In genomic region chr20:33828912-33829560, GRCh38 we compare ENCODE assay signal across 13 cellular contexts. TPM values are rescaled to one million over a fixed set of nuclear protein-coding genes. Genes with fewer than 3 reads are reported as not detected.
DNase-seq lines count a peak whose midpoint lies in the region; ATAC-seq and TF ChIP-seq lines count a peak whose summit lies in the region.
"Had no signal": no experiment of that assay in that cellular context is flagged by ENCODE, and none has a peak within 500 bp of the region (broad histone marks: within the 10 kb centered on the region; RNA-seq: fewer than 3 reads in every experiment).

No MANE protein-coding gene starts in this region.

- TF ChIP-seq CTCF in CD4-positive, alpha-beta T cell (IDR thresholded peaks at IDR 0.05) = no peak
- TF ChIP-seq CTCF in gastrocnemius medialis (IDR thresholded peaks at IDR 0.05 in 4 of 5, conservative IDR thresholded peaks at IDR 0.05 in 1 of 5) = no peak
- TF ChIP-seq CTCF in GM20000 (IDR thresholded peaks at IDR 0.05; ENCODE audit: extremely low read depth, missing control alignments) = no peak

- peaks cover 75% of the 10 kb centered on the region for H3K4me1 Mint-ChIP-seq in CD4-positive, alpha-beta T cell (ENCODE audit: low read depth)

- POLR2A ChIA-PET in CD4-positive, alpha-beta T cell (lab: Charles Lee) = interaction anchor here (1.2 kb wide), 1 partner anchor 16 kb away, joined by 3 read pairs; no protein-coding TSS in a partner anchor

- no peak overlapping the region for H3K27ac ChIP-seq in CD4-positive, alpha-beta T cell (ENCODE audit: low read depth, low read length)
- H3K27ac ChIP-seq in SJCRH30 = peak overlapping the region; percentile 53
- peak overlapping the region; percentile 68 to 83 (median 71) for H3K27ac ChIP-seq in gastrocnemius medialis

- H3K36me3 ChIP-seq in SJCRH30 (peaks cover 3% of the 10 kb centered on the region), gastrocnemius medialis (no peaks in the 10 kb centered on the region)

- no peak for TF ChIP-seq POLR2A in gastrocnemius medialis (IDR thresholded peaks at IDR 0.05)

- CTCF ChIA-PET in CD4-positive, alpha-beta T cell (lab: Charles Lee) = no interaction called here

- no peaks in the 10 kb centered on the region for H3K27me3 Mint-ChIP-seq in CD4-positive, alpha-beta T cell
- H3K27me3 Mint-ChIP-seq: CD4-positive, CD25-positive, alpha-beta regulatory T cell had no signal

- DNase-seq in CD4-positive, alpha-beta T cell = no peak
- DNase-seq in SJCRH30 (peak in 1 of 2 experiments; percentile 29), left ventricle myocardium superior (no peak), gastrocnemius medialis (no peak), islet precursor cell (no peak), GM20000 (ENCODE audit: low spot score) (no peak)
- DNase-seq: activated T-cell treated with anti-CD3 and anti-CD28 coated beads, Interleukin-2, amount 50 U/mL, for 4 hours; CD4-positive, CD25-positive, alpha-beta regulatory T cell; foreskin melanocyte; NCI-H2107; stimulated activated CD4-positive, alpha-beta T cell treated with anti-CD3 and anti-CD28 coated beads, Interleukin-12 subunit alpha, Interleukin-12 subunit beta, amount 100 ng/mL, for 4 hours had no signal

- H3K4me1 ChIP-seq in SJCRH30 (peaks cover 38% of the 10 kb centered on the region), gastrocnemius medialis (peaks cover 94 to 99% of the 10 kb centered on the region in 2 donors)

- H3K27me3 ChIP-seq in CD4-positive, alpha-beta T cell (ENCODE audit: control insufficient read depth, insufficient read depth, low read length) = no peaks in the 10 kb centered on the region
- no peaks in the 10 kb centered on the region for H3K27me3 ChIP-seq in SJCRH30
- H3K27me3 ChIP-seq in gastrocnemius medialis = no peaks in the 10 kb centered on the region

- H3K4me3 ChIP-seq in SJCRH30 (no peak overlapping the region), gastrocnemius medialis (no peak overlapping the region)

- in situ Hi-C loops in gastrocnemius medialis (cut with MboI; ENCODE audit: low sequenced_read_pairs in 4 of 4) = no loop called here

- no peaks in the 10 kb centered on the region for H3K9me3 Mint-ChIP-seq in CD4-positive, alpha-beta T cell
- H3K9me3 Mint-ChIP-seq: activated T-cell treated with anti-CD3 and anti-CD28 coated beads, Interleukin-2, amount 50 U/mL, for 4 hours; CD4-positive, CD25-positive, alpha-beta regulatory T cell had no signal

- no peak overlapping the region for H3K4me3 Mint-ChIP-seq in CD4-positive, alpha-beta T cell
- H3K4me3 Mint-ChIP-seq: activated T-cell treated with anti-CD3 and anti-CD28 coated beads, Interleukin-2, amount 50 U/mL, for 4 hours; CD4-positive, CD25-positive, alpha-beta regulatory T cell had no signal

- peak overlapping the region; percentile 26 for H3K27ac Mint-ChIP-seq in CD4-positive, alpha-beta T cell

- H3K9me3 ChIP-seq in CD4-positive, alpha-beta T cell (ENCODE audit: control insufficient read depth, low read length) = no peaks in the 10 kb centered on the region
- no peaks in the 10 kb centered on the region for H3K9me3 ChIP-seq in SJCRH30 (replicated peaks)
- no peaks in the 10 kb centered on the region for H3K9me3 ChIP-seq in gastrocnemius medialis

- intact Hi-C loops in CD4-positive, alpha-beta T cell (cut with DNase I, micrococcal nuclease) = no loop called here
- intact Hi-C loops in left ventricle myocardium superior (cut with micrococcal nuclease) (no loop called here), gastrocnemius medialis (cut with DNase I; ENCODE audit: low total_unique reads) (loop anchor here (1.0 kb wide), 1 partner anchor 18 kb away; the partner anchor contains the start of gene CHMP4B)

- no peak for ATAC-seq in CD4-positive, alpha-beta T cell (ENCODE audit: poor library complexity)
- ATAC-seq in left ventricle myocardium superior = peak; percentile 14
- peak; percentile 23 to 34 for ATAC-seq in gastrocnemius medialis
- ATAC-seq in HG03469 (IDR thresholded peaks at IDR 0.05; ENCODE audit: unreplicated experiment) = no peak
- ATAC-seq in HG02610 (IDR thresholded peaks at IDR 0.05; ENCODE audit: unreplicated experiment) = no peak
- ATAC-seq: activated T-cell treated with anti-CD3 and anti-CD28 coated beads, Interleukin-2, amount 50 U/mL, for 4 hours had no signal

- H3K36me3 Mint-ChIP-seq in CD4-positive, alpha-beta T cell (ENCODE audit: low read depth) = peaks cover 29% of the 10 kb centered on the region

RNA-seq across cellular contexts. Expression of gene CHMP4B, which starts 17.9 kb away (rescaled TPM):
- total RNA-seq in CD4-positive, alpha-beta T cell = 10 to 100 TPM; 44.2 to 49.3 TPM
- 45.0 and 51.9 TPM in 2 replicates for total RNA-seq in SJCRH30 (2014; rRNA removed; shearing (Covaris generic))
- 101 TPM for total RNA-seq in left ventricle myocardium superior
- 100 to 1,000 TPM in 1 of 4 donors, 10 to 100 TPM in 3; 57.4 to 109 (median 82.7) TPM for total RNA-seq in gastrocnemius medialis

Comparison
In these comparisons a context has a peak if more than half of its experiments do, and no peak if none do; other contexts are left out.
1. ATAC-seq: peak in left ventricle myocardium superior (single experiment) and gastrocnemius medialis (2 of 2); none in CD4-positive, alpha-beta T cell (single experiment), HG03469 (single experiment) and HG02610 (single experiment).